ENCODE assay signal across 21 cellular contexts in genomic region chr1:3443759-3444697, GRCh38. TPM values are rescaled to one million over a fixed set of nuclear protein-coding genes. Genes with fewer than 3 reads are reported as not detected.
"Had no signal": no experiment of that assay in that cellular context is flagged by ENCODE, and none has a peak within 500 bp of the region (broad histone marks: within the 10 kb centered on the region; RNA-seq: fewer than 3 reads in every experiment).

No MANE protein-coding gene starts in this region.

- H3K27me3 ChIP-seq: pancreas, uterus had no signal

- DNase-seq: activated CD4-positive, alpha-beta T cell treated with anti-CD3 and anti-CD28 coated beads for 4 hours; activated CD8-positive, alpha-beta T cell treated with anti-CD3 and anti-CD28 coated beads, Interleukin-2, amount 10 ng/mL, durations not matched to agents 7 days and 5 days; activated naive CD4-positive, alpha-beta T cell treated with Interleukin-2 at 50 U/mL for 16 hours; activated naive CD8-positive, alpha-beta T cell treated with anti-CD3 and anti-CD28 coated beads, Interleukin-2, amount 10 ng/mL, durations not matched to agents 7 days and 5 days; activated T-cell treated with anti-CD3 and anti-CD28 coated beads, Interleukin-2, amount 50 U/mL, for 24 hours; effector CD8-positive, alpha-beta T cell; gastrocnemius medialis; lower lobe of right lung; natural killer cell; spleen; stimulated activated CD4-positive, alpha-beta T cell treated with anti-CD3 and anti-CD28 coated beads, Interleukin-4, amount 100 ng/mL, for 4 hours; stimulated activated naive B cell treated with anti-CD40 and anti-IgM and Interleukin-4, amounts not matched to agents 10 μg/mL and 1 μg/mL and 100 μg/mL, for 72 hours; transverse colon; uterus had no signal

- H3K4me3 ChIP-seq: gastrocnemius medialis, lower lobe of right lung, pancreas, spleen, transverse colon, uterus had no signal

- H3K27ac Mint-ChIP-seq: activated CD8-positive, alpha-beta T cell treated with anti-CD3 and anti-CD28 coated beads, Interleukin-2, amount 10 ng/mL, durations not matched to agents 7 days and 5 days; activated naive CD8-positive, alpha-beta T cell treated with anti-CD3 and anti-CD28 coated beads, Interleukin-2, amount 10 ng/mL, durations not matched to agents 7 days and 5 days; activated T-cell treated with anti-CD3 and anti-CD28 coated beads, Interleukin-2, amount 50 U/mL, for 24 hours; activated T-helper 2 cell treated with anti-CD3 and anti-CD28 coated beads, Interferon-gamma antibody, Interleukin-2, Interleukin-4, amounts not matched to agents 10 μg/mL and 5 μg/mL and 100 μg/mL, durations not matched to agents 14 hours and 24 hours and 36 hours; natural killer cell; stimulated activated naive B cell treated with anti-CD40 and anti-IgM and Interleukin-4, amounts not matched to agents 10 μg/mL and 1 μg/mL and 100 μg/mL, for 72 hours; T-helper 2 cell treated with Interferon-gamma antibody and Interleukin-4, amounts not matched to agents 5 μg/mL and 100 μg/mL, for 36 hours; WTC11 had no signal

- H3K9me3 ChIP-seq: gastrocnemius medialis, neutrophil, pancreas had no signal

- H3K36me3 Mint-ChIP-seq: activated naive CD8-positive, alpha-beta T cell treated with anti-CD3 and anti-CD28 coated beads, Interleukin-2, amount 10 ng/mL, durations not matched to agents 7 days and 5 days; brain; natural killer cell; stimulated activated naive B cell treated with anti-CD40 and anti-IgM and Interleukin-4, amounts not matched to agents 10 μg/mL and 1 μg/mL and 100 μg/mL, for 72 hours; WTC11 had no signal

- H3K4me3 Mint-ChIP-seq: activated CD8-positive, alpha-beta T cell treated with anti-CD3 and anti-CD28 coated beads, Interleukin-2, amount 10 ng/mL, durations not matched to agents 7 days and 5 days; activated naive CD8-positive, alpha-beta T cell treated with anti-CD3 and anti-CD28 coated beads, Interleukin-2, amount 10 ng/mL, durations not matched to agents 7 days and 5 days; activated T-cell treated with anti-CD3 and anti-CD28 coated beads, Interleukin-2, amount 50 U/mL, for 24 hours; brain; natural killer cell; stimulated activated naive B cell treated with anti-CD40 and anti-IgM and Interleukin-4, amounts not matched to agents 10 μg/mL and 1 μg/mL and 100 μg/mL, for 72 hours; T-helper 2 cell treated with Interferon-gamma antibody and Interleukin-4, amounts not matched to agents 5 μg/mL and 100 μg/mL, for 36 hours; WTC11 had no signal

- H3K4me1 ChIP-seq: gastrocnemius medialis, lower lobe of right lung, pancreas, spleen, transverse colon, uterus had no signal

- H3K27ac ChIP-seq: gastrocnemius medialis, lower lobe of right lung, neutrophil, pancreas, spleen, transverse colon, uterus had no signal

- H3K36me3 ChIP-seq: gastrocnemius medialis, lower lobe of right lung, neutrophil, pancreas, spleen, transverse colon, uterus had no signal

- ATAC-seq: activated CD8-positive, alpha-beta T cell treated with anti-CD3 and anti-CD28 coated beads, Interleukin-2, amount 10 ng/mL, durations not matched to agents 7 days and 5 days; esophagus mucosa; gastrocnemius medialis; lower lobe of right lung; natural killer cell; pancreas; stimulated activated naive B cell treated with anti-CD40 and anti-IgM and Interleukin-4, amounts not matched to agents 10 μg/mL and 1 μg/mL and 100 μg/mL, for 72 hours; WTC11 had no signal

- H3K9me3 Mint-ChIP-seq: activated T-helper 2 cell treated with anti-CD3 and anti-CD28 coated beads, Interferon-gamma antibody, Interleukin-2, Interleukin-4, amounts not matched to agents 10 μg/mL and 5 μg/mL and 100 μg/mL, durations not matched to agents 14 hours and 24 hours and 36 hours; T-helper 2 cell treated with Interferon-gamma antibody and Interleukin-4, amounts not matched to agents 5 μg/mL and 100 μg/mL, for 36 hours had no signal

- H3K4me1 Mint-ChIP-seq: activated naive CD8-positive, alpha-beta T cell treated with anti-CD3 and anti-CD28 coated beads, Interleukin-2, amount 10 ng/mL, durations not matched to agents 7 days and 5 days; natural killer cell; stimulated activated naive B cell treated with anti-CD40 and anti-IgM and Interleukin-4, amounts not matched to agents 10 μg/mL and 1 μg/mL and 100 μg/mL, for 72 hours; WTC11 had no signal

RNA-seq across cellular contexts. Expression of gene ARHGEF16, which starts 10.4 kb away (rescaled TPM):
- total RNA-seq: activated CD8-positive, alpha-beta T cell treated with anti-CD3 and anti-CD28 coated beads, Interleukin-2, amount 10 ng/mL, durations not matched to agents 7 days and 5 days; activated naive CD8-positive, alpha-beta T cell treated with anti-CD3 and anti-CD28 coated beads, Interleukin-2, amount 10 ng/mL, durations not matched to agents 7 days and 5 days; activated T-helper 2 cell treated with anti-CD3 and anti-CD28 coated beads, Interferon-gamma antibody, Interleukin-2, Interleukin-4, amounts not matched to agents 10 μg/mL and 5 μg/mL and 100 μg/mL, durations not matched to agents 14 hours and 24 hours and 36 hours; natural killer cell had no signal
